ENCODE assay signal across 25 cellular contexts in genomic region chr14:104141621-104142091, GRCh38. TPM values are rescaled to one million over a fixed set of nuclear protein-coding genes. Genes with fewer than 3 reads are reported as not detected.
DNase-seq lines count a peak whose midpoint lies in the region; ATAC-seq and TF ChIP-seq lines count a peak whose summit lies in the region.
"Had no signal": no experiment of that assay in that cellular context is flagged by ENCODE, and none has a peak within 500 bp of the region (broad histone marks: within the 10 kb centered on the region; RNA-seq: fewer than 3 reads in every experiment).

No MANE protein-coding gene starts in this region.

- H3K4me1 ChIP-seq in lower lobe of right lung (peaks cover 16% of the 10 kb centered on the region), sigmoid colon (peaks cover 0 to 31% (median 28%) of the 10 kb centered on the region in 4 donors)

- H3K4me3 ChIP-seq in lower lobe of right lung (no peak overlapping the region), sigmoid colon (no peak overlapping the region)
- H3K4me3 ChIP-seq: GM12878, pancreas, transverse colon had no signal

- H3K4me3 Mint-ChIP-seq in activated B cell treated with CpG ODN at 0.5 μM for 24 hours: no peak overlapping the region
- H3K4me3 Mint-ChIP-seq: CD14-positive monocyte, natural killer cell had no signal

- TF ChIP-seq CTCF in activated B cell treated with CpG ODN at 0.5 μM for 24 hours (IDR thresholded peaks at IDR 0.05): no peak
- TF ChIP-seq CTCF in lower lobe of right lung (IDR thresholded peaks at IDR 0.05): no peak
- TF ChIP-seq CTCF in sigmoid colon (IDR thresholded peaks at IDR 0.05): no peak

- POLR2A ChIA-PET in activated B cell treated with CpG ODN at 0.5 μM for 24 hours (lab: Charles Lee): no interaction called here

- H3K27me3 Mint-ChIP-seq in activated B cell treated with CpG ODN at 0.5 μM for 24 hours: peaks cover 19% of the 10 kb centered on the region

- H3K27ac Mint-ChIP-seq in activated B cell treated with CpG ODN at 0.5 μM for 24 hours: no peak overlapping the region
- H3K27ac Mint-ChIP-seq: activated T-helper 2 cell treated with anti-CD3 and anti-CD28 coated beads, Interferon-gamma antibody, Interleukin-2, Interleukin-4, amounts not matched to agents 10 μg/mL and 5 μg/mL and 100 μg/mL, durations not matched to agents 14 hours and 24 hours and 36 hours; CD14-positive monocyte; natural killer cell had no signal

- H3K27me3 ChIP-seq in lower lobe of right lung (ENCODE audit: low read depth) (peaks cover 32% of the 10 kb centered on the region), sigmoid colon (peaks cover 24 to 33% (median 30%) of the 10 kb centered on the region in 3 donors)

- no peak for ATAC-seq in left cardiac atrium
- ATAC-seq in activated B cell treated with CpG ODN at 0.5 μM for 24 hours (ENCODE audit: low read depth): no peak
- no peak for ATAC-seq in lower lobe of right lung
- ATAC-seq: GM12878, natural killer cell, pancreas had no signal

- no peak for TF ChIP-seq POLR2A in sigmoid colon (IDR thresholded peaks at IDR 0.05)

- H3K9me3 ChIP-seq in lower lobe of right lung: no peaks in the 10 kb centered on the region
- H3K9me3 ChIP-seq in sigmoid colon: no peaks in the 10 kb centered on the region
- H3K9me3 ChIP-seq: pancreas, transverse colon had no signal

- DNase-seq in left cardiac atrium (peak; percentile 13), cardiac septum (ENCODE audit: low spot score) (no peak), activated B cell treated with CpG ODN at 0.5 μM for 24 hours (peak; percentile 12), lower lobe of right lung (peak; percentile 43), sigmoid colon (peak; percentile 61), NCI-H446 (lab: John Stamatoyannopoulos, UW) (no peak), globus pallidus (ENCODE audit: low spot score) (no peak), activated gamma-delta T cell treated with Interleukin-2 at 50 U/mL for 16 hours (no peak)
- DNase-seq: activated CD4-positive, alpha-beta T cell treated with anti-CD3 and anti-CD28 coated beads, Interleukin-2, amount 50 U/mL, for 48 hours; Calu3; cortex of kidney; Kasumi-1; kidney glomerular epithelial cell; midbrain; MV-4-11; natural killer cell; NCI-H187; NCI-H69; transverse colon had no signal

- H3K4me1 Mint-ChIP-seq in activated B cell treated with CpG ODN at 0.5 μM for 24 hours: peaks cover 7% of the 10 kb centered on the region
- H3K4me1 Mint-ChIP-seq: natural killer cell had no signal

- WGBS in sigmoid colon, 2 donors: 90 to 92% methylated on average over 15 of the region's 15 CpGs

- TF ChIP-seq EP300 in sigmoid colon (IDR thresholded peaks at IDR 0.05): no peak

- H3K27ac ChIP-seq in lower lobe of right lung (no peak overlapping the region), sigmoid colon (no peak overlapping the region)
- H3K27ac ChIP-seq: pancreas, transverse colon had no signal

- intact Hi-C loops in left cardiac atrium (cut with DNase I): loop anchor here in 1 of 2 donors (10.0 kb wide), 1 partner anchor 233 kb away; no protein-coding TSS in a partner anchor
- intact Hi-C loops in cardiac septum (cut with DNase I): no loop called here
- intact Hi-C loops in activated B cell treated with CpG ODN at 0.5 μM for 24 hours (cut with micrococcal nuclease): no loop called here
- intact Hi-C loops in lower lobe of right lung (cut with DNase I): no loop called here
- intact Hi-C loops in sigmoid colon (cut with DNase I): no loop called here

- no peaks in the 10 kb centered on the region for H3K36me3 Mint-ChIP-seq in activated B cell treated with CpG ODN at 0.5 μM for 24 hours (ENCODE audit: low read depth)
- H3K36me3 Mint-ChIP-seq: CD14-positive monocyte, natural killer cell had no signal

- CTCF ChIA-PET in activated B cell treated with CpG ODN at 0.5 μM for 24 hours (lab: Charles Lee): no interaction called here

- H3K36me3 ChIP-seq in lower lobe of right lung: no peaks in the 10 kb centered on the region
- no peaks in the 10 kb centered on the region for H3K36me3 ChIP-seq in sigmoid colon
- H3K36me3 ChIP-seq: pancreas, transverse colon had no signal

- H3K9me3 Mint-ChIP-seq in activated B cell treated with CpG ODN at 0.5 μM for 24 hours: no peaks in the 10 kb centered on the region
- H3K9me3 Mint-ChIP-seq: activated T-helper 2 cell treated with anti-CD3 and anti-CD28 coated beads, Interferon-gamma antibody, Interleukin-2, Interleukin-4, amounts not matched to agents 10 μg/mL and 5 μg/mL and 100 μg/mL, durations not matched to agents 14 hours and 24 hours and 36 hours; natural killer cell had no signal

RNA-seq across cellular contexts. Expression of gene KIF26A, which starts 3.3 kb away (rescaled TPM):
- total RNA-seq in left cardiac atrium (1 to 10 TPM; 7.6 to 8.1 TPM), cardiac septum (6.8 TPM), activated B cell treated with CpG ODN at 0.5 μM for 24 hours (not detected in 2 replicates), lower lobe of right lung (4.4 TPM), sigmoid colon (1 to 10 TPM; 1.3 to 2.7 (median 2.3) TPM)
- polyA plus RNA-seq in sigmoid colon: 1 to 10 TPM in 2 of 3 donors, under 1 TPM in 1; 0.60 to 4.2 (median 1.4) TPM
- total RNA-seq: natural killer cell had no signal
- polyA plus RNA-seq: CD14-positive monocyte, GM12878 had no signal

RNA-seq across cellular contexts. Expression of gene ASPG, which starts 56.2 kb away (rescaled TPM):
- 100 to 1,000 TPM in 1 of 2 donors, 10 to 100 TPM in 1; 92.0 to 168 TPM for total RNA-seq in left cardiac atrium
- total RNA-seq in cardiac septum: 4.4 TPM
- not detected in 2 replicates for total RNA-seq in activated B cell treated with CpG ODN at 0.5 μM for 24 hours
- total RNA-seq in lower lobe of right lung: 4.6 TPM
- total RNA-seq in sigmoid colon: under 1 TPM in 3 of 4 donors, not detected in 1; 0.14 to 0.83 (median 0.36) TPM
- polyA plus RNA-seq in sigmoid colon: 10 to 100 TPM in 1 of 3 donors, 1 to 10 TPM in 2; 6.2 to 24.6 (median 8.1) TPM
- total RNA-seq: activated T-helper 2 cell treated with anti-CD3 and anti-CD28 coated beads, Interferon-gamma antibody, Interleukin-2, Interleukin-4, amounts not matched to agents 10 μg/mL and 5 μg/mL and 100 μg/mL, durations not matched to agents 14 hours and 24 hours and 36 hours; Calu3; GM12878; H4; natural killer cell; T-helper 2 cell treated with Interferon-gamma antibody and Interleukin-4, amounts not matched to agents 100 ng/mL and 5 ng/mL, for 36 hours had no signal
- polyA plus RNA-seq: CD14-positive monocyte, GM12878 had no signal

Comparison
In these comparisons a context has a peak if more than half of its experiments do, and no peak if none do; other contexts are left out.
1. DNase-seq: peak in left cardiac atrium (single experiment), activated B cell treated with CpG ODN at 0.5 μM for 24 hours (single experiment), lower lobe of right lung (single experiment) and sigmoid colon (single experiment); none in cardiac septum (single experiment), NCI-H446 (0 of 2), globus pallidus (single experiment) and activated gamma-delta T cell treated with Interleukin-2 at 50 U/mL for 16 hours (single experiment).
2. RNA of gene ASPG, which starts 56.2 kb away (total RNA-seq): 92.0 to 168 TPM in left cardiac atrium; 4.6 TPM in lower lobe of right lung (single experiment), 4.4 TPM in cardiac septum (single experiment), not detected in activated B cell treated with CpG ODN at 0.5 μM for 24 hours and 0.14 to 0.83 TPM in sigmoid colon; every median in the first group is over 10 times any median in the second.